Comparison of ENCODE assay signal across 19 cellular contexts in the genomic region with DNA sequence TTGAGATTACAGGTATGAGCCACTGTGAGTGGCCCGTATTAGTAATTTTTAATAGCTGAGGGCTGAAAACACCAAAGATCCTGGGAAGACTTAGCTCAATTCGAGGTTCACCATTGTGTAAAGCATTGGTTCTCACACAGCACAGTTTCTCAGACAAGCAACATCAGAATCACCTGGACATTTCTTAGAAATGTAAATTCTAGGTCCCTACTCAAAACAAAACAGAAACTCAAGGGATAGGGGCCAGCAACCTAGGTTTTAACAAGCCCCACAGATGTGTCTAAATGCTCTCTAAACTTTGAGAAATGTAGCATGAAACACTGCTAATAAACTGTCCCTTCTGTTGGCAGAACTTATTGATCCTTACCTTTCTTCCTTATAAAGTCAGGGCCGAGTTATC.
A peak's percentile ranks its signal among the peaks of the same experiment; 100 is the strongest.
DNase-seq lines count a peak whose midpoint lies in the region; ATAC-seq, FAIRE-seq and TF ChIP-seq lines count a peak whose summit lies in the region.
"Had no signal": no experiment of that assay in that cellular context is flagged by ENCODE, and none has a peak within 500 bp of the region (broad histone marks: within the 10 kb centered on the region; RNA-seq: fewer than 3 reads in every experiment).

No MANE protein-coding gene starts in this region.

- no peaks in the 10 kb centered on the region for H3K36me3 ChIP-seq in GM12878 (ENCODE audit: control insufficient read depth in 2 of 2, insufficient read depth in 2 of 2, low read length in 1 of 2)
- H3K36me3 ChIP-seq: BLaER1 treated with 17β-estradiol and CSF1 and Interleukin-3, amounts not matched to agents 10 nM and 100 nM had no signal

- H3K9ac ChIP-seq in GM12878 (ENCODE audit: control insufficient read depth, insufficient read depth, low read length): no peak overlapping the region
- H3K9ac ChIP-seq: BLaER1 treated with 17β-estradiol and CSF1 and Interleukin-3, amounts not matched to agents 10 nM and 100 nM; GM23248; KMS-11 had no signal

- H3K27me3 ChIP-seq in GM12878 (replicated peaks in 1 of 2; ENCODE audit: control insufficient read depth in 2 of 2, insufficient read depth in 2 of 2, low read length in 1 of 2): no peaks in the 10 kb centered on the region
- H3K27me3 ChIP-seq: BLaER1 treated with 17β-estradiol and CSF1 and Interleukin-3, amounts not matched to agents 10 nM and 100 nM had no signal

- H3K4me3 ChIP-seq in GM12878: no peak overlapping the region
- H3K4me3 ChIP-seq: BLaER1 treated with 17β-estradiol and CSF1 and Interleukin-3, amounts not matched to agents 10 nM and 100 nM; GM23248 had no signal

- 33% methylated on average over 3 of the region's 3 CpGs for WGBS in GM12878 (ENCODE audit: insufficient coverage, insufficient replicate concordance, low lambda C conversion rate, missing lambda C conversion rate)

- no peaks in the 10 kb centered on the region; the same call in 2 of the 3 replicates for H3K9me3 ChIP-seq in GM12878 (replicated peaks; ENCODE audit: control insufficient read depth, insufficient read depth, low read length)

- in situ Hi-C loops in GM12878 (cut with MboI): no loop called here

- POLR2A ChIA-PET in GM12878 (lab: Charles Lee): interaction anchor here (0.8 kb wide), 1 partner anchor 12 kb away, joined by 3 read pairs; no protein-coding TSS in a partner anchor

- H3K27me3 Mint-ChIP-seq in activated CD4-positive, alpha-beta T cell treated with anti-CD3 and anti-CD28 coated beads, Interleukin-2, amount 10 ng/mL, durations not matched to agents 24 days and 14 days: no peaks in the 10 kb centered on the region
- no peaks in the 10 kb centered on the region for H3K27me3 Mint-ChIP-seq in stimulated activated naive CD8-positive, alpha-beta T cell treated with anti-CD3 and anti-CD28 coated beads, Interleukin-15, amount 100 ng/mL, for 72 hours
- H3K27me3 Mint-ChIP-seq: CD4-positive, alpha-beta T cell had no signal

- SMC1A ChIA-PET in GM12878 (lab: Charles Lee; ENCODE audit: uncharacterized antibody, unreplicated experiment): interaction anchor here (0.7 to 3.6 kb wide), 14 partner anchors 12 to 270 kb away, joined by 3 to 17 read pairs (median 3); no protein-coding TSS in a partner anchor

- no peaks in the 10 kb centered on the region for H4K20me1 ChIP-seq in GM12878 (ENCODE audit: control insufficient read depth, insufficient read depth)
- H4K20me1 ChIP-seq: BLaER1 treated with 17β-estradiol and CSF1 and Interleukin-3, amounts not matched to agents 10 nM and 100 nM had no signal

- TF ChIP-seq EP300 in GM12878 (IDR thresholded peaks at IDR 0.05; ENCODE audit: borderline replicate concordance in 1 of 2, control insufficient read depth in 1 of 2, low read depth in 2 of 2, low read length in 2 of 2): no peak

- H3K36me3 Mint-ChIP-seq in activated CD4-positive, alpha-beta T cell treated with anti-CD3 and anti-CD28 coated beads, Interleukin-2, amount 10 ng/mL, durations not matched to agents 24 days and 14 days (ENCODE audit: low read depth): peaks cover 5% of the 10 kb centered on the region

- no peak for FAIRE-seq in GM12878 (lab: Jason Lieb, UNC)
- FAIRE-seq: GM12891, HepG2, HTR-8/SVneo had no signal

- H3K79me2 ChIP-seq in GM12878 (ENCODE audit: control insufficient read depth, insufficient read depth, low read length): no peaks in the 10 kb centered on the region

- H3K9me3 Mint-ChIP-seq in activated CD4-positive, alpha-beta T cell treated with anti-CD3 and anti-CD28 coated beads, Interleukin-2, amount 10 ng/mL, durations not matched to agents 24 days and 14 days: peaks cover 26% of the 10 kb centered on the region
- H3K9me3 Mint-ChIP-seq in stimulated activated naive CD8-positive, alpha-beta T cell treated with anti-CD3 and anti-CD28 coated beads, Interleukin-15, amount 100 ng/mL, for 72 hours: peaks cover 13 to 23% of the 10 kb centered on the region in 2 donors

- H3K4me3 Mint-ChIP-seq in activated CD4-positive, alpha-beta T cell treated with anti-CD3 and anti-CD28 coated beads, Interleukin-2, amount 10 ng/mL, durations not matched to agents 24 days and 14 days: no peak overlapping the region
- no peak overlapping the region for H3K4me3 Mint-ChIP-seq in stimulated activated naive CD8-positive, alpha-beta T cell treated with anti-CD3 and anti-CD28 coated beads, Interleukin-15, amount 100 ng/mL, for 72 hours
- H3K4me3 Mint-ChIP-seq: CD4-positive, alpha-beta T cell had no signal

- TF ChIP-seq RAD21 in GM12878 (IDR thresholded peaks at IDR 0.05; ENCODE audit: insufficient read depth, low read depth, low read length): no peak

- intact Hi-C loops in activated CD4-positive, alpha-beta T cell treated with anti-CD3 and anti-CD28 coated beads, Interleukin-2, amount 10 ng/mL, durations not matched to agents 24 days and 14 days (cut with micrococcal nuclease): no loop called here
- intact Hi-C loops in GM12878 (cut with micrococcal nuclease; ENCODE audit: unreplicated experiment): no loop called here

- TF ChIP-seq POLR2A in GM12878 (IDR thresholded peaks at IDR 0.05; ENCODE audit: low read depth, low read length): no peak

- H3K4me2 ChIP-seq in GM12878 (ENCODE audit: control insufficient read depth, insufficient read depth): no peak overlapping the region
- H3K4me2 ChIP-seq: BLaER1 treated with 17β-estradiol and CSF1 and Interleukin-3, amounts not matched to agents 10 nM and 100 nM; KMS-11 had no signal

- no peak for TF ChIP-seq CTCF in GM12878 (IDR thresholded peaks at IDR 0.05 in 2 of 3, conservative IDR thresholded peaks at IDR 0.05 in 1 of 3; ENCODE audit: control insufficient read depth in 2 of 3, extremely low read depth in 1 of 3, insufficient read depth in 1 of 3, low read depth in 3 of 3, low read length in 3 of 3)

- BruUV-seq in GM12878 (replicated peaks; lab: Mats Ljungman, UMichigan): no TSS peak

- CTCF ChIA-PET in GM12878 (lab: Yijun Ruan, JAX): interaction anchor here (1.0 kb wide), 1 partner anchor 24 kb away, joined by 3 read pairs; no protein-coding TSS in a partner anchor

- peak overlapping the region; percentile 20; the same call in 1 of the 2 replicates for H3K27ac ChIP-seq in GM12878 (ENCODE audit: control insufficient read depth, insufficient read depth)
- H3K27ac ChIP-seq: 22Rv1; BLaER1 treated with 17β-estradiol and CSF1 and Interleukin-3, amounts not matched to agents 10 nM and 100 nM; GM23248; KMS-11 had no signal

- peak; percentile 51 for DNase-seq in activated CD4-positive, alpha-beta T cell treated with anti-CD3 and anti-CD28 coated beads, Interleukin-2, amount 10 ng/mL, durations not matched to agents 24 days and 14 days
- no peak for DNase-seq in activated CD4-positive, alpha-beta T cell treated with anti-CD3 and anti-CD28 coated beads for 1 hour
- DNase-seq in stimulated activated naive CD8-positive, alpha-beta T cell treated with anti-CD3 and anti-CD28 coated beads, Interleukin-15, amount 100 ng/mL, for 72 hours: no peak
- no peak for DNase-seq in stimulated activated naive CD8-positive, alpha-beta T cell treated with anti-CD3 and anti-CD28 coated beads, Interleukin-15, Interleukin-2, amounts not matched to agents 100 U/mL and 50 U/mL, for 24 hours
- DNase-seq in GM12878 (ENCODE audit: low read depth, low spot score) (no peak), H4 (ENCODE audit: low spot score) (no peak), AG20443 (ENCODE audit: low spot score) (no peak)
- DNase-seq: Calu3; CD4-positive, alpha-beta T cell; DMS 273 treated with DMSO at 0.1 percent for 48 hours; GM23248; H7 had no signal

- peaks cover 21% of the 10 kb centered on the region for H3K4me1 Mint-ChIP-seq in activated CD4-positive, alpha-beta T cell treated with anti-CD3 and anti-CD28 coated beads, Interleukin-2, amount 10 ng/mL, durations not matched to agents 24 days and 14 days
- peaks cover 22% of the 10 kb centered on the region for H3K4me1 Mint-ChIP-seq in stimulated activated naive CD8-positive, alpha-beta T cell treated with anti-CD3 and anti-CD28 coated beads, Interleukin-15, amount 100 ng/mL, for 72 hours

- no peak overlapping the region for H2AFZ ChIP-seq in GM12878 (ENCODE audit: control insufficient read depth, low read depth, low read length)
- H2AFZ ChIP-seq: GM23248 had no signal

- RAD21 ChIA-PET in GM12878 (lab: Charles Lee; ENCODE audit: unreplicated experiment): interaction anchor here (0.5 to 1.3 kb wide), 5 partner anchors 11 to 169 kb away, joined by 3 to 4 read pairs (median 3); no protein-coding TSS in a partner anchor

- H3K4me1 ChIP-seq in GM12878 (ENCODE audit: control insufficient read depth, insufficient read depth, low read length): peaks cover 5% of the 10 kb centered on the region

- ATAC-seq in stimulated activated naive CD8-positive, alpha-beta T cell treated with anti-CD3 and anti-CD28 coated beads, Interleukin-15, amount 100 ng/mL, for 72 hours: peak; percentile 69
- ATAC-seq in stimulated activated naive CD8-positive, alpha-beta T cell treated with anti-CD3 and anti-CD28 coated beads, Interleukin-15, Interleukin-2, amounts not matched to agents 100 U/mL and 50 U/mL, for 24 hours: no peak
- ATAC-seq in GM21619 (IDR thresholded peaks at IDR 0.05; ENCODE audit: unreplicated experiment) (peak; percentile 69), GM12878 (peak; percentile 88)
- ATAC-seq: HepG2 had no signal

- H3K27ac Mint-ChIP-seq in activated CD4-positive, alpha-beta T cell treated with anti-CD3 and anti-CD28 coated beads, Interleukin-2, amount 10 ng/mL, durations not matched to agents 24 days and 14 days: no peak overlapping the region
- no peak overlapping the region for H3K27ac Mint-ChIP-seq in stimulated activated naive CD8-positive, alpha-beta T cell treated with anti-CD3 and anti-CD28 coated beads, Interleukin-15, amount 100 ng/mL, for 72 hours
- H3K27ac Mint-ChIP-seq: CD4-positive, alpha-beta T cell had no signal

TF ChIP-seq in GM12878, 131 proteins besides CTCF, POLR2A, EP300 and RAD21 (continues in another document):
- no peak for TF ChIP-seq SIX5 (IDR thresholded peaks at IDR 0.05; ENCODE audit: low read depth, low read length, severe bottlenecking)
- TF ChIP-seq RB1 (IDR thresholded peaks at IDR 0.05; ENCODE audit: borderline replicate concordance): no peak
